Comparison of ENCODE assay signal across 8 cellular contexts in the genomic region with DNA sequence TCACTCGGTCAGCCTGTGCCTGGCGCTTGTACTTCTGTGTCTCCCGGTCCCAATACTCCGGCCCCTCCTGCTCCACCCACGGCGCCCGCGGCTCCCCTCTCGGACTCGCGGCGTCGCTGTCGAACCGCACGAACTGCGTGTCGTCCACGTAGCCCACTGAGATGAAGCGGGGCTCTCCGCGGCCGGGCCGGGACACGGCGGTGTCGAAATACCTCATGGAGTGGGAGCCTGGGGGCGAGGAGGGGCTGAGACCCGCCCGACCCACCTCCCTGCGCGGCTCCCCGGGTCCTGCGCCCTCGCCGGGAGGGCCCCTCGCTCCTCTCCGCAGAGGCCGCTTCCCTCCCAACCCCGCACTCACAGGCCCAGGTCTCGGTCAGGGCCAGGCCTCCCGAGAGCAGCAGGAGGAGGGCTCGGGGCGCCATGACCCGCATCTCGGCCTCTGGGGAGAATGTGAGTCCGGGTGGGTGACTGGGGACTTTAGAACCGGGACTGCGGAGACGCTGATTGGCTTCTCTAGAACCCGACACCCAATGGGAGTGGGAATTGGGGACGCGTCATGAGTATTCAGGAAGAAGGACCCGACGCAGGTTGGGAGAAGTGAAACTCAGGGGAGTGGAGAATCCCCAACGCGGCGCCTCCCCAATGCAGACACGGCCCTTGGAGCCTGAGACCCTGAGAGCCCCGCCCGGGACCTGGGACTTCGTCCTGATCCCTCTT. TPM values are rescaled to one million over a fixed set of nuclear protein-coding genes. Genes with fewer than 3 reads are reported as not detected.
A peak's percentile ranks its signal among the peaks of the same experiment; 100 is the strongest.
DNase-seq lines count a peak whose midpoint lies in the region; ATAC-seq and TF ChIP-seq lines count a peak whose summit lies in the region.

A gene (minus strand): TSS at position 452 of the 717 bp plus-strand sequence. CDS start 21 bp downstream, at position 431.

- H3K27ac ChIP-seq in cingulate gyrus (ENCODE audit: low read depth, low read length): peak within 1 kb of the TSS; percentile 47

- DNase-seq in AG09319 (ENCODE audit: extremely low read depth, low read depth) (peak; percentile 91), NCI-H460 (ENCODE audit: extremely low read depth, low read depth) (peak; percentile 91), kidney tubule cell (ENCODE audit: low spot score) (peak; percentile 95)
- peak; percentile 89 to 90 for DNase-seq in activated CD4-positive, alpha-beta T cell treated with anti-CD3 and anti-CD28 coated beads for 4 hours
- DNase-seq in stimulated activated CD4-positive, alpha-beta T cell treated with anti-CD3 and anti-CD28 coated beads, Interleukin-1b, Interleukin-23, amount 100 ng/mL, for 1 hour (ENCODE audit: low read depth in 2 of 2): peak; percentile 69 to 83

- ATAC-seq in GM19023 (IDR thresholded peaks at IDR 0.05; ENCODE audit: unreplicated experiment) (peak; percentile 84), HG03280 (IDR thresholded peaks at IDR 0.05; ENCODE audit: unreplicated experiment) (peak; percentile 72)

- TF ChIP-seq CTCF in AG09319 (IDR thresholded peaks at IDR 0.05; ENCODE audit: low read depth, low read length): peak; percentile 10

RNA-seq across cellular contexts. Expression of the gene that starts here (rescaled TPM):
- total RNA-seq in NCI-H460 (2014; rRNA removed; shearing (Covaris generic)): 84.6 and 85.8 TPM in 2 replicates
- 97.2 and 112 TPM in 2 replicates for polyA plus RNA-seq in NCI-H460 (2014; cell fraction: nucleus; rRNA removed)

Comparison
In these comparisons a context has a peak if more than half of its experiments do, and no peak if none do; other contexts are left out.
1. Peak in every context shown above with its lines: DNase-seq, ATAC-seq and H3K27ac ChIP-seq.